22 cellular contexts compared by ENCODE assay signal in genomic region chr10:61063035-61063434, GRCh38.
DNase-seq lines count a peak whose midpoint lies in the region; ATAC-seq, FAIRE-seq and TF ChIP-seq lines count a peak whose summit lies in the region.
"Had no signal": no experiment of that assay in that cellular context is flagged by ENCODE, and none has a peak within 500 bp of the region (broad histone marks: within the 10 kb centered on the region; RNA-seq: fewer than 3 reads in every experiment).

No MANE protein-coding gene starts in this region.

- intact Hi-C loops in Right ventricle myocardium inferior (cut with DNase I), result no loop called here
- intact Hi-C loops in left ventricle myocardium inferior (cut with micrococcal nuclease), result no loop called here
- intact Hi-C loops in K562 (cut with micrococcal nuclease), result no loop called here

- H3K4me2 ChIP-seq in K562 (ENCODE audit: insufficient read depth, low read length), result no peak overlapping the region

- no peaks in the 10 kb centered on the region for H3K79me2 ChIP-seq in K562 (ENCODE audit: control insufficient read depth, insufficient read depth, low read length)

- 30% methylated on average over 3 of the region's 3 CpGs for WGBS in K562 (ENCODE audit: insufficient coverage, low coverage, missing lambda C conversion rate)

- H3K36me3 ChIP-seq in left ventricle myocardium inferior (no peaks in the 10 kb centered on the region), K562 (ENCODE audit: control insufficient read depth, insufficient read depth, low read length) (no peaks in the 10 kb centered on the region)
- H3K36me3 ChIP-seq: ascending aorta, HAP-1, neutrophil, transverse colon had no signal

- no peak for TF ChIP-seq POLR2A in K562 (conservative IDR thresholded peaks at IDR 0.05)

- no peak for TF ChIP-seq EP300 in K562 (IDR thresholded peaks at IDR 0.05; ENCODE audit: low read length)

- H3K4me3 ChIP-seq in left ventricle myocardium inferior (no peak overlapping the region), K562 (no peak overlapping the region)
- H3K4me3 ChIP-seq: ascending aorta, HAP-1, transverse colon had no signal

- in situ Hi-C loops in K562 (cut with MboI), result no loop called here

- no peak overlapping the region for H2AFZ ChIP-seq in K562 (ENCODE audit: low read depth, low read length)

- no peaks in the 10 kb centered on the region for H3K9me1 ChIP-seq in K562 (ENCODE audit: control insufficient read depth, insufficient read depth, low read length)

- H3K9me3 ChIP-seq in left ventricle myocardium inferior (replicated peaks) (no peaks in the 10 kb centered on the region), K562 (replicated peaks; ENCODE audit: control insufficient read depth, insufficient read depth, low read depth, low read length) (no peaks in the 10 kb centered on the region)
- H3K9me3 ChIP-seq: ascending aorta, HAP-1, neutrophil, transverse colon had no signal

- no TSS peak for BruUV-seq in K562 (replicated peaks; lab: Mats Ljungman, UMichigan)

- H4K20me1 ChIP-seq in K562 (replicated peaks; ENCODE audit: control insufficient read depth, insufficient read depth, low read length), result no peaks in the 10 kb centered on the region

- CTCF ChIA-PET in K562 (lab: Yijun Ruan, JAX; ENCODE audit: low intra/inter-chr PET ratio), result no interaction called here

- DNase-seq in Right ventricle myocardium inferior (ENCODE audit: missing footprints), result no peak
- no peak for DNase-seq in left ventricle myocardium inferior
- no peak for DNase-seq in K562 (ENCODE audit: extremely low read depth in 1 of 4, low spot score in 3 of 4)
- peak; percentile 67 for DNase-seq in left lobe of liver (ENCODE audit: low spot score)
- peak; percentile 53 for DNase-seq in stromal cell of bone marrow (ENCODE audit: low read depth)
- no peak for DNase-seq in NCI-H524 (lab: John Stamatoyannopoulos, UW)
- no peak for DNase-seq in omental fat pad (ENCODE audit: low spot score)
- DNase-seq: activated gamma-delta T cell treated with Interleukin-2 at 50 U/mL for 16 hours; CD8-positive, alpha-beta T cell; foreskin melanocyte; mammary epithelial cell; NCI-H1930; NCI-H774; stimulated activated CD4-positive, alpha-beta T cell treated with anti-CD3 and anti-CD28 coated beads, Interleukin-4, amount 100 ng/mL, for 4 hours; T-helper 1 cell; transverse colon had no signal

- H3K4me1 ChIP-seq in left ventricle myocardium inferior, result peaks cover 8% of the 10 kb centered on the region
- H3K4me1 ChIP-seq in K562 (replicated peaks in 1 of 2; ENCODE audit: control insufficient read depth in 2 of 2, insufficient read depth in 2 of 2, low read length in 2 of 2), result no peaks in the 10 kb centered on the region
- H3K4me1 ChIP-seq: ascending aorta, transverse colon had no signal

- TF ChIP-seq RAD21 in K562 (CRISPR knock-in tag; conservative IDR thresholded peaks at IDR 0.05 in 1 of 2, IDR thresholded peaks at IDR 0.05 in 1 of 2), result no peak

- ATAC-seq in Right ventricle myocardium inferior (peak; percentile 37), K562 (no peak), left lobe of liver (peak; percentile 85), GM18867 (IDR thresholded peaks at IDR 0.05; ENCODE audit: unreplicated experiment) (no peak), omental fat pad (ENCODE audit: low FRiP score) (no peak)
- ATAC-seq: CD8-positive, alpha-beta T cell had no signal

- no peak for TF ChIP-seq CTCF in left ventricle myocardium inferior (IDR thresholded peaks at IDR 0.05; ENCODE audit: borderline replicate concordance)
- no peak for TF ChIP-seq CTCF in K562 (IDR thresholded peaks at IDR 0.05 in 2 of 3, conservative IDR thresholded peaks at IDR 0.05 in 1 of 3; ENCODE audit: insufficient read depth in 2 of 3, low read depth in 1 of 3, low read length in 3 of 3)
- no peak for TF ChIP-seq CTCF in omental fat pad (IDR thresholded peaks at IDR 0.05)

- no peak overlapping the region for H3K9ac ChIP-seq in K562 (ENCODE audit: insufficient read depth in 1 of 2, low read depth in 2 of 2, low read length in 2 of 2)

- H3K27me3 ChIP-seq in left ventricle myocardium inferior (ENCODE audit: low read depth), result no peaks in the 10 kb centered on the region
- peaks cover 0 to 5% of the 10 kb centered on the region in 2 experiments; a peak in 1 of 5 replicates for H3K27me3 ChIP-seq in K562 (ENCODE audit: control insufficient read depth in 2 of 2, insufficient read depth in 2 of 2, low read length in 2 of 2)
- H3K27me3 ChIP-seq: ascending aorta, neutrophil, transverse colon had no signal

- H3K27ac ChIP-seq in left ventricle myocardium inferior (replicated peaks) (no peak overlapping the region), K562 (ENCODE audit: extremely low read depth, low read depth, low read length) (no peak overlapping the region)
- H3K27ac ChIP-seq: 22Rv1, ascending aorta, neutrophil, transverse colon had no signal

- POLR2A ChIA-PET in K562 (lab: Yijun Ruan, JAX), result interaction anchor here (1.2 to 1.7 kb wide), 2 partner anchors 10 to 14 kb away, joined by 3 to 8 read pairs; no protein-coding TSS in a partner anchor

- no peak for FAIRE-seq in K562 (lab: Jason Lieb, UNC)
- FAIRE-seq: GM12892 had no signal

TF ChIP-seq in K562, 482 proteins besides CTCF, POLR2A, EP300 and RAD21 (continues in another document):
- TF ChIP-seq HDAC2 (IDR thresholded peaks at IDR 0.05), result no peak
- no peak for TF ChIP-seq ZNF431 (CRISPR knock-in tag; IDR thresholded peaks at IDR 0.05)
- no peak for TF ChIP-seq SAFB2 (IDR thresholded peaks at IDR 0.05; ENCODE audit: borderline replicate concordance, low read depth, low read length, severe bottlenecking)
- TF ChIP-seq, protein P1, sequence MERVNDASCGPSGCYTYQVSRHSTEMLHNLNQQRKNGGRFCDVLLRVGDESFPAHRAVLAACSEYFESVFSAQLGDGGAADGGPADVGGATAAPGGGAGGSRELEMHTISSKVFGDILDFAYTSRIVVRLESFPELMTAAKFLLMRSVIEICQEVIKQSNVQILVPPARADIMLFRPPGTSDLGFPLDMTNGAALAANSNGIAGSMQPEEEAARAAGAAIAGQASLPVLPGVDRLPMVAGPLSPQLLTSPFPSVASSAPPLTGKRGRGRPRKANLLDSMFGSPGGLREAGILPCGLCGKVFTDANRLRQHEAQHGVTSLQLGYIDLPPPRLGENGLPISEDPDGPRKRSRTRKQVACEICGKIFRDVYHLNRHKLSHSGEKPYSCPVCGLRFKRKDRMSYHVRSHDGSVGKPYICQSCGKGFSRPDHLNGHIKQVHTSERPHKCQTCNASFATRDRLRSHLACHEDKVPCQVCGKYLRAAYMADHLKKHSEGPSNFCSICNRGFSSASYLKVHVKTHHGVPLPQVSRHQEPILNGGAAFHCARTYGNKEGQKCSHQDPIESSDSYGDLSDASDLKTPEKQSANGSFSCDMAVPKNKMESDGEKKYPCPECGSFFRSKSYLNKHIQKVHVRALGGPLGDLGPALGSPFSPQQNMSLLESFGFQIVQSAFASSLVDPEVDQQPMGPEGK (CRISPR knock-in tag; IDR thresholded peaks at IDR 0.05; ENCODE audit: borderline replicate concordance), result no peak
- TF ChIP-seq NFE2L1 (tag; IDR thresholded peaks at IDR 0.05; ENCODE audit: borderline replicate concordance, low read depth), result peak; percentile 55; the same call in 1 of the 2 replicates
- TF ChIP-seq TSC22D4 (tag; IDR thresholded peaks at IDR 0.05), result no peak
- TF ChIP-seq ARID1B (IDR thresholded peaks at IDR 0.05), result no peak
- TF ChIP-seq MXI1 (IDR thresholded peaks at IDR 0.05; ENCODE audit: low read depth, low read length), result no peak
- TF ChIP-seq, protein P2, sequence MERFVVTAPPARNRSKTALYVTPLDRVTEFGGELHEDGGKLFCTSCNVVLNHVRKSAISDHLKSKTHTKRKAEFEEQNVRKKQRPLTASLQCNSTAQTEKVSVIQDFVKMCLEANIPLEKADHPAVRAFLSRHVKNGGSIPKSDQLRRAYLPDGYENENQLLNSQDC (CRISPR knock-in tag; IDR thresholded peaks at IDR 0.05), result no peak
- TF ChIP-seq MAFG (tag; conservative IDR thresholded peaks at IDR 0.05), result peak; percentile 89
- 0 out of 2 replicates have a peak, but pooled peaks have one; percentile 21 for TF ChIP-seq C11orf30 (IDR thresholded peaks at IDR 0.05; ENCODE audit: low read depth)
- TF ChIP-seq MEIS2 (IDR thresholded peaks at IDR 0.05; ENCODE audit: partially characterized antibody), result peak; percentile 37
- TF ChIP-seq, protein P3, sequence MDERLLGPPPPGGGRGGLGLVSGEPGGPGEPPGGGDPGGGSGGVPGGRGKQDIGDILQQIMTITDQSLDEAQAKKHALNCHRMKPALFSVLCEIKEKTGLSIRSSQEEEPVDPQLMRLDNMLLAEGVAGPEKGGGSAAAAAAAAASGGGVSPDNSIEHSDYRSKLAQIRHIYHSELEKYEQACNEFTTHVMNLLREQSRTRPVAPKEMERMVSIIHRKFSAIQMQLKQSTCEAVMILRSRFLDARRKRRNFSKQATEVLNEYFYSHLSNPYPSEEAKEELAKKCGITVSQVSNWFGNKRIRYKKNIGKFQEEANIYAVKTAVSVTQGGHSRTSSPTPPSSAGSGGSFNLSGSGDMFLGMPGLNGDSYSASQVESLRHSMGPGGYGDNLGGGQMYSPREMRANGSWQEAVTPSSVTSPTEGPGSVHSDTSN (CRISPR knock-in tag; IDR thresholded peaks at IDR 0.05; ENCODE audit: low read depth), result no peak
- TF ChIP-seq, protein P3 (tag; conservative IDR thresholded peaks at IDR 0.05; ENCODE audit: low read depth), result peak; percentile 80
- no peak for TF ChIP-seq ZNF436 (CRISPR knock-in tag; IDR thresholded peaks at IDR 0.05)
- TF ChIP-seq ZNF316 (IDR thresholded peaks at IDR 0.05), result peak; percentile 34; the same call in 1 of the 2 replicates
- no peak for TF ChIP-seq CBX1 (IDR thresholded peaks at IDR 0.05; ENCODE audit: low read depth)
- TF ChIP-seq SNIP1 (IDR thresholded peaks at IDR 0.05; ENCODE audit: low read depth), result no peak
- no peak for TF ChIP-seq BCL6 (CRISPR knock-in tag; IDR thresholded peaks at IDR 0.05)
- TF ChIP-seq, protein P4, sequence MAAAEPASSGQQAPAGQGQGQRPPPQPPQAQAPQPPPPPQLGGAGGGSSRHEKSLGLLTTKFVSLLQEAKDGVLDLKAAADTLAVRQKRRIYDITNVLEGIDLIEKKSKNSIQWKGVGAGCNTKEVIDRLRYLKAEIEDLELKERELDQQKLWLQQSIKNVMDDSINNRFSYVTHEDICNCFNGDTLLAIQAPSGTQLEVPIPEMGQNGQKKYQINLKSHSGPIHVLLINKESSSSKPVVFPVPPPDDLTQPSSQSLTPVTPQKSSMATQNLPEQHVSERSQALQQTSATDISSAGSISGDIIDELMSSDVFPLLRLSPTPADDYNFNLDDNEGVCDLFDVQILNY (CRISPR knock-in tag; IDR thresholded peaks at IDR 0.05), result no peak

Comparison
In these comparisons a context has a peak if more than half of its experiments do, and no peak if none do; other contexts are left out.
1. ATAC-seq: peak in Right ventricle myocardium inferior (single experiment) and left lobe of liver (single experiment); none in K562 (single experiment), GM18867 (single experiment) and omental fat pad (single experiment).
2. DNase-seq: peak in left lobe of liver (single experiment) and stromal cell of bone marrow (single experiment); none in Right ventricle myocardium inferior (single experiment), left ventricle myocardium inferior (single experiment), K562 (0 of 4), NCI-H524 (0 of 2) and omental fat pad (single experiment).